Comparison of ENCODE assay signal across 8 cellular contexts in genomic region chr21:44872266-44872567, GRCh38. TPM values are rescaled to one million over a fixed set of nuclear protein-coding genes. Genes with fewer than 3 reads are reported as not detected.
DNase-seq lines count a peak whose midpoint lies in the region; ATAC-seq and TF ChIP-seq lines count a peak whose summit lies in the region.

No MANE protein-coding gene starts in this region.

- peak overlapping the region; percentile 86 to 99 (median 94) for H3K4me3 Mint-ChIP-seq in CD4-positive, CD25-positive, alpha-beta regulatory T cell
- H3K4me3 Mint-ChIP-seq in endodermal cell: peak overlapping the region; percentile 87

- H3K4me3 ChIP-seq in CD4-positive, CD25-positive, alpha-beta regulatory T cell (ENCODE audit: low read depth, low read length): peak overlapping the region; percentile 85
- H3K4me3 ChIP-seq in OCI-LY1 (ENCODE audit: low read depth, low read length, poor library complexity, severe bottlenecking): peak overlapping the region; percentile 80
- peak overlapping the region; percentile 95 for H3K4me3 ChIP-seq in endodermal cell (ENCODE audit: low read length)
- H3K4me3 ChIP-seq in neuronal stem cell (ENCODE audit: low read length in 2 of 2): peak overlapping the region; percentile 82 to 99

- H3K4me2 ChIP-seq in OCI-LY1 (ENCODE audit: low read length) (peak overlapping the region; percentile 91), neuronal stem cell (ENCODE audit: insufficient read depth, low read length, poor library complexity, severe bottlenecking) (peak overlapping the region; percentile 87)

- H3F3A ChIP-seq in OCI-LY1 (ENCODE audit: insufficient read depth, low read length): 0 out of 2 replicates have a peak, but pooled peaks cover 5% of the 10 kb centered on the region

- no peak overlapping the region for H4K8ac ChIP-seq in neuronal stem cell (ENCODE audit: low read depth, low read length)

- WGBS in endodermal cell (ENCODE audit: insufficient coverage in 1 of 2, insufficient read length in 1 of 2), 2 experiments: 39 to 60% methylated on average over 2 to 3 of the region's 3 CpGs
- WGBS in neuronal stem cell (ENCODE audit: extremely low coverage in 2 of 2, insufficient read length in 2 of 2, insufficient replicate concordance in 1 of 2), 2 donors: no CpG with 5 or more reads among the region's 3 CpGs

- H3K4ac ChIP-seq in neuronal stem cell (ENCODE audit: low read length): no peak overlapping the region

- no peaks in the 10 kb centered on the region for H3K9me3 ChIP-seq in CD4-positive, CD25-positive, alpha-beta regulatory T cell (ENCODE audit: control insufficient read depth in 2 of 2, low read length in 2 of 2)
- H3K9me3 ChIP-seq in OCI-LY1 (ENCODE audit: low read length): no peaks in the 10 kb centered on the region
- no peaks in the 10 kb centered on the region for H3K9me3 ChIP-seq in endodermal cell (ENCODE audit: control insufficient read depth, low read length)
- peaks cover 0 to 8% of the 10 kb centered on the region in 2 donors for H3K9me3 ChIP-seq in neuronal stem cell (replicated peaks in 1 of 2; ENCODE audit: control insufficient read depth in 2 of 2, insufficient read depth in 1 of 2, low read depth in 1 of 2, low read length in 2 of 2)

- intact Hi-C loops in head of caudate nucleus (cut with DNase I): loop anchor here (2.0 to 10.0 kb wide), 3 partner anchors 53 to 71 kb away; partner anchors contain the start of genes ITGB2, SUMO3 and UBE2G2

- no peak overlapping the region for H3K18ac ChIP-seq in neuronal stem cell (ENCODE audit: low read length)

- peaks cover 2% of the 10 kb centered on the region for H3K36me3 ChIP-seq in CD4-positive, CD25-positive, alpha-beta regulatory T cell (ENCODE audit: control insufficient read depth, insufficient read depth, low read length)
- H3K36me3 ChIP-seq in OCI-LY1 (ENCODE audit: insufficient read depth, low read length) (peaks cover under 1% of the 10 kb centered on the region), endodermal cell (ENCODE audit: control insufficient read depth, insufficient read depth, low read length) (peaks cover 9% of the 10 kb centered on the region), neuronal stem cell (replicated peaks in 1 of 2; ENCODE audit: control insufficient read depth in 2 of 2, insufficient read depth in 2 of 2, low read length in 2 of 2) (peaks cover 4 to 21% of the 10 kb centered on the region in 2 donors)

- H3K27me3 Mint-ChIP-seq in CD4-positive, CD25-positive, alpha-beta regulatory T cell: peaks cover 6% of the 10 kb centered on the region
- peaks cover 27% of the 10 kb centered on the region for H3K27me3 Mint-ChIP-seq in endodermal cell (ENCODE audit: insufficient read depth)

- H3K79me1 ChIP-seq in neuronal stem cell (ENCODE audit: low read depth, low read length): peaks cover 24% of the 10 kb centered on the region

- H2BK15ac ChIP-seq in neuronal stem cell (ENCODE audit: low read length): no peak overlapping the region

- peak overlapping the region; percentile 83 for H3K23ac ChIP-seq in neuronal stem cell (ENCODE audit: low read depth, low read length, poor library complexity)

- ATAC-seq in CD4-positive, CD25-positive, alpha-beta regulatory T cell (ENCODE audit: low read depth in 2 of 2): no peak
- no peak for ATAC-seq in HG02870 (IDR thresholded peaks at IDR 0.05; ENCODE audit: unreplicated experiment)

- no peaks in the 10 kb centered on the region for H3K36me3 Mint-ChIP-seq in CD4-positive, CD25-positive, alpha-beta regulatory T cell
- H3K36me3 Mint-ChIP-seq in endodermal cell (ENCODE audit: low read depth): peaks cover 8% of the 10 kb centered on the region

- H2AFZ ChIP-seq in OCI-LY1 (ENCODE audit: low read length) (no peak overlapping the region), neuronal stem cell (ENCODE audit: low read length) (no peak overlapping the region)

- H3K9ac ChIP-seq in OCI-LY1 (ENCODE audit: low read length) (peak overlapping the region; percentile 18; the same call in 1 of the 2 replicates), endodermal cell (ENCODE audit: extremely low read depth, low read length, poor library complexity, severe bottlenecking) (peak overlapping the region; percentile 88), neuronal stem cell (ENCODE audit: low read depth, low read length, poor library complexity) (peak overlapping the region; percentile 98)

- peak overlapping the region; percentile 76 for H3K27ac ChIP-seq in CD4-positive, CD25-positive, alpha-beta regulatory T cell (ENCODE audit: insufficient read depth, low read length, poor library complexity, severe bottlenecking)
- H3K27ac ChIP-seq in OCI-LY1 (ENCODE audit: low read depth, low read length, poor library complexity, severe bottlenecking): no peak overlapping the region
- H3K27ac ChIP-seq in endodermal cell (ENCODE audit: low read depth, low read length): peak overlapping the region; percentile 82
- H3K27ac ChIP-seq in neuronal stem cell (replicated peaks; ENCODE audit: low read length): no peak overlapping the region

- peaks cover 26 to 76% (median 57%) of the 10 kb centered on the region in 4 donors for H3K4me1 Mint-ChIP-seq in CD4-positive, CD25-positive, alpha-beta regulatory T cell
- peaks cover 45% of the 10 kb centered on the region for H3K4me1 Mint-ChIP-seq in endodermal cell

- H3K4me1 ChIP-seq in CD4-positive, CD25-positive, alpha-beta regulatory T cell (ENCODE audit: control insufficient read depth, insufficient read depth, low read length, poor library complexity, severe bottlenecking): peaks cover 73% of the 10 kb centered on the region
- peaks cover 49% of the 10 kb centered on the region for H3K4me1 ChIP-seq in OCI-LY1 (ENCODE audit: insufficient read depth, low read length, severe bottlenecking)
- H3K4me1 ChIP-seq in endodermal cell (ENCODE audit: control insufficient read depth, insufficient read depth, low read length): peaks cover 29% of the 10 kb centered on the region
- peaks cover 18 to 22% of the 10 kb centered on the region in 2 donors for H3K4me1 ChIP-seq in neuronal stem cell (ENCODE audit: control insufficient read depth in 2 of 2, insufficient read depth in 1 of 2, low read depth in 1 of 2, low read length in 2 of 2)

- H4K20me1 ChIP-seq in OCI-LY1 (ENCODE audit: insufficient read depth, low read length): no peaks in the 10 kb centered on the region

- H3K79me2 ChIP-seq in OCI-LY1 (ENCODE audit: insufficient read depth, low read length): peaks cover 6% of the 10 kb centered on the region

- no peak overlapping the region for H4K91ac ChIP-seq in neuronal stem cell (ENCODE audit: low read depth, low read length, poor library complexity)

- TF ChIP-seq CTCF in OCI-LY1 (IDR thresholded peaks at IDR 0.05; ENCODE audit: low read length) (no peak), endodermal cell (conservative IDR thresholded peaks at IDR 0.05) (peak; percentile 40)

- no peaks in the 10 kb centered on the region for H3K9me2 ChIP-seq in OCI-LY1 (ENCODE audit: low read depth, low read length)

- H3K14ac ChIP-seq in neuronal stem cell (ENCODE audit: low read length): no peak overlapping the region

- H2BK120ac ChIP-seq in neuronal stem cell (ENCODE audit: low read depth, low read length): no peak overlapping the region

- no peak overlapping the region for H2BK5ac ChIP-seq in neuronal stem cell (ENCODE audit: low read length)

- H2BK12ac ChIP-seq in neuronal stem cell (ENCODE audit: low read length): no peak overlapping the region

- DNase-seq in CD4-positive, CD25-positive, alpha-beta regulatory T cell: no peak
- DNase-seq in endodermal cell (no peak), neuronal stem cell (ENCODE audit: low spot score) (no peak), NCI-H1694 (lab: John Stamatoyannopoulos, UW) (no peak), head of caudate nucleus (no peak), NCI-H524 treated with DMSO at 0.1 percent for 48 hours (lab: John Stamatoyannopoulos, UW) (no peak)

- H3K9me3 Mint-ChIP-seq in CD4-positive, CD25-positive, alpha-beta regulatory T cell: no peaks in the 10 kb centered on the region
- H3K9me3 Mint-ChIP-seq in endodermal cell: no peaks in the 10 kb centered on the region

- no peaks in the 10 kb centered on the region for H3K27me3 ChIP-seq in CD4-positive, CD25-positive, alpha-beta regulatory T cell (ENCODE audit: control insufficient read depth, insufficient read depth, low read length)
- H3K27me3 ChIP-seq in OCI-LY1 (ENCODE audit: insufficient read depth, low read length): no peaks in the 10 kb centered on the region; the same call in 1 of the 2 replicates
- peaks cover 24% of the 10 kb centered on the region for H3K27me3 ChIP-seq in endodermal cell (ENCODE audit: control insufficient read depth, insufficient read depth, low read length, poor library complexity, severe bottlenecking)
- H3K27me3 ChIP-seq in neuronal stem cell (ENCODE audit: control insufficient read depth in 3 of 3, insufficient read depth in 3 of 3, low read depth in 1 of 3, low read length in 3 of 3): peaks cover 11 to 24% (median 14%) of the 10 kb centered on the region in 3 experiments

- no peak overlapping the region for H2AK5ac ChIP-seq in neuronal stem cell (ENCODE audit: low read depth, low read length)

- H3K27ac Mint-ChIP-seq in CD4-positive, CD25-positive, alpha-beta regulatory T cell: peak overlapping the region; percentile 83 to 95 (median 89)
- peak overlapping the region; percentile 91 for H3K27ac Mint-ChIP-seq in endodermal cell

RNA-seq across cellular contexts. Expression of gene PTTG1IP, which starts 1.3 kb away (rescaled TPM):
- 98.3 TPM for total RNA-seq in CD4-positive, CD25-positive, alpha-beta regulatory T cell
- polyA plus RNA-seq in CD4-positive, CD25-positive, alpha-beta regulatory T cell: 100 to 1,000 TPM in 1 of 4 donors, 10 to 100 TPM in 3; 78.5 to 100 (median 95.1) TPM
- 100 to 1,000 TPM; 155 to 168 TPM for total RNA-seq in endodermal cell
- 225 TPM for polyA plus RNA-seq in endodermal cell (2013, experiment 1 of 2)
- 224 TPM for polyA plus RNA-seq in endodermal cell (2013, experiment 2 of 2)
- polyA plus RNA-seq in neuronal stem cell (2013, experiment 1 of 2): 134 TPM
- polyA plus RNA-seq in neuronal stem cell (2013, experiment 2 of 2): 131 TPM

RNA-seq across cellular contexts. Expression of gene ITGB2, which starts 48.5 kb away (rescaled TPM):
- total RNA-seq in CD4-positive, CD25-positive, alpha-beta regulatory T cell: 411 TPM
- polyA plus RNA-seq in CD4-positive, CD25-positive, alpha-beta regulatory T cell: 100 to 1,000 TPM; 415 to 519 (median 446) TPM
- 1 to 10 TPM; 1.6 to 2.3 TPM for total RNA-seq in endodermal cell
- polyA plus RNA-seq in endodermal cell (2013, experiment 1 of 2): 0.36 TPM
- polyA plus RNA-seq in endodermal cell (2013, experiment 2 of 2): 0.54 TPM
- 0.06 TPM for polyA plus RNA-seq in neuronal stem cell (2013, experiment 1 of 2)
- 0.12 TPM for polyA plus RNA-seq in neuronal stem cell (2013, experiment 2 of 2)

RNA-seq across cellular contexts. Expression of gene SUMO3, which starts 54.4 kb away (rescaled TPM):
- 65.8 TPM for total RNA-seq in CD4-positive, CD25-positive, alpha-beta regulatory T cell
- polyA plus RNA-seq in CD4-positive, CD25-positive, alpha-beta regulatory T cell: 10 to 100 TPM; 76.3 to 88.9 (median 80.2) TPM
- 10 to 100 TPM; 79.5 to 96.4 TPM for total RNA-seq in endodermal cell
- 123 TPM for polyA plus RNA-seq in endodermal cell (2013, experiment 1 of 2)
- 111 TPM for polyA plus RNA-seq in endodermal cell (2013, experiment 2 of 2)
- polyA plus RNA-seq in neuronal stem cell (2013, experiment 1 of 2): 216 TPM
- polyA plus RNA-seq in neuronal stem cell (2013, experiment 2 of 2): 212 TPM

Comparison
In these comparisons a context has a peak if more than half of its experiments do, and no peak if none do; other contexts are left out.
1. H3K27ac ChIP-seq: peak in CD4-positive, CD25-positive, alpha-beta regulatory T cell (single experiment) and endodermal cell (single experiment); none in OCI-LY1 (single experiment) and neuronal stem cell (single experiment).
2. H3K9ac ChIP-seq: peak in every context shown above with its lines; median percentile 98 in neuronal stem cell; 88 in endodermal cell; 18 in OCI-LY1.
3. RNA of gene ITGB2, which starts 48.5 kb away (total RNA-seq): 411 TPM in CD4-positive, CD25-positive, alpha-beta regulatory T cell (single experiment); 1.6 to 2.3 TPM in endodermal cell; every median in the first group is over 100 times any median in the second.
4. Peak in every context shown above with its lines, with median percentiles within 50 percentile points of each other: H3K4me3 ChIP-seq.